ENCODE assay signal across 20 cellular contexts in genomic region chr13:109611912-109612691, GRCh38.
DNase-seq lines count a peak whose midpoint lies in the region; TF ChIP-seq lines count a peak whose summit lies in the region.
"Had no signal": no experiment of that assay in that cellular context is flagged by ENCODE, and none has a peak within 500 bp of the region (broad histone marks: within the 10 kb centered on the region; RNA-seq: fewer than 3 reads in every experiment).

No MANE protein-coding gene starts in this region.

- no peak for TF ChIP-seq POLR2A in breast epithelium (IDR thresholded peaks at IDR 0.05)

- no peak overlapping the region for H3K14ac ChIP-seq in trophoblast cell (ENCODE audit: low read length)

- H3K36me3 Mint-ChIP-seq in MCF 10A (ENCODE audit: insufficient read depth, unreplicated experiment), result no peaks in the 10 kb centered on the region
- H3K36me3 Mint-ChIP-seq: CD4-positive, CD25-positive, alpha-beta regulatory T cell; CD8-positive, alpha-beta T cell had no signal

- no peak overlapping the region for H3K23ac ChIP-seq in trophoblast cell (ENCODE audit: low read length)

- no peak overlapping the region for H3K4me3 Mint-ChIP-seq in MCF 10A (ENCODE audit: unreplicated experiment)
- H3K4me3 Mint-ChIP-seq: B cell; CD4-positive, CD25-positive, alpha-beta regulatory T cell; CD8-positive, alpha-beta T cell; HFFc6 had no signal

- H3K18ac ChIP-seq in trophoblast cell (ENCODE audit: low read length), result no peak overlapping the region

- H3K4me3 ChIP-seq in breast epithelium, result no peak overlapping the region
- no peak overlapping the region for H3K4me3 ChIP-seq in mammary epithelial cell (replicated peaks in 1 of 3; ENCODE audit: insufficient read depth in 1 of 3, low read depth in 2 of 3, low read length in 3 of 3)
- no peak overlapping the region for H3K4me3 ChIP-seq in trophoblast cell (ENCODE audit: low read depth, low read length)
- H3K4me3 ChIP-seq: BLaER1, HAP-1 had no signal

- in situ Hi-C loops in mammary epithelial cell (cut with MboI; ENCODE audit: low sequenced_read_pairs in 2 of 2), result loop anchor here in 1 of 2 donors (25.0 kb wide), 1 partner anchor 500 kb away; no protein-coding TSS in a partner anchor

- peak; percentile 9 for DNase-seq in MCF 10A (ENCODE audit: unreplicated experiment)
- no peak for DNase-seq in breast epithelium (ENCODE audit: low spot score in 2 of 2)
- DNase-seq in mammary epithelial cell, result peak; percentile 63
- DNase-seq in epithelial cell of prostate (ENCODE audit: low read depth, low spot score), result peak; percentile 24
- peak; percentile 20 to 34 for DNase-seq in trophoblast cell
- no peak for DNase-seq in germinal center (ENCODE audit: low spot score)
- DNase-seq in stimulated activated CD4-positive, alpha-beta T cell treated with anti-CD3 and anti-CD28 coated beads, Interleukin-1b, Interleukin-23, amount 100 ng/mL, for 48 hours, result no peak
- DNase-seq in NCI-H345 treated with DMSO at 0.1 percent for 48 hours (lab: John Stamatoyannopoulos, UW; ENCODE audit: unreplicated experiment), result no peak
- DNase-seq: Caco-2; CD4-positive, CD25-positive, alpha-beta regulatory T cell; CD8-positive, alpha-beta T cell; DMS153; DND-41; GOT3; HFFc6 had no signal

- CTCF ChIA-PET in MCF 10A (lab: Yijun Ruan, JAX), result no interaction called here
- CTCF ChIA-PET in mammary epithelial cell (lab: Charles Lee; ENCODE audit: low non-redundant PET), result no interaction called here

- H4K8ac ChIP-seq in trophoblast cell (ENCODE audit: low read depth, low read length), result no peak overlapping the region

- no peaks in the 10 kb centered on the region for H3K27me3 ChIP-seq in breast epithelium
- no peaks in the 10 kb centered on the region for H3K27me3 ChIP-seq in mammary epithelial cell (ENCODE audit: insufficient read depth, low read length)
- no peaks in the 10 kb centered on the region for H3K27me3 ChIP-seq in trophoblast cell (ENCODE audit: insufficient read depth, low read length)
- H3K27me3 ChIP-seq: BLaER1 had no signal

- POLR2A ChIA-PET in MCF 10A (lab: Yijun Ruan, JAX), result no interaction called here

- H2BK12ac ChIP-seq in trophoblast cell (ENCODE audit: low read length), result no peak overlapping the region

- no peaks in the 10 kb centered on the region for H4K20me1 ChIP-seq in mammary epithelial cell (ENCODE audit: insufficient read depth, low read length)
- H4K20me1 ChIP-seq: BLaER1 had no signal

- no peak overlapping the region for H2AFZ ChIP-seq in mammary epithelial cell (ENCODE audit: low read depth, low read length)
- H2AFZ ChIP-seq in trophoblast cell (ENCODE audit: insufficient read depth, low read length, poor library complexity), result no peak overlapping the region

- dilution Hi-C loops in mammary epithelial cell (cut with HindIII; ENCODE audit: low sequenced_read_pairs), result no loop called here

- H3K9me3 Mint-ChIP-seq in MCF 10A (ENCODE audit: unreplicated experiment), result no peaks in the 10 kb centered on the region
- H3K9me3 Mint-ChIP-seq: CD8-positive, alpha-beta T cell; HFFc6 had no signal

- H4K12ac ChIP-seq in trophoblast cell (ENCODE audit: low read depth, low read length), result no peak overlapping the region

- 87% methylated on average over 3 of the region's 3 CpGs for WGBS in mammary epithelial cell (ENCODE audit: low coverage, missing lambda C conversion rate)
- no CpG with 5 or more reads among the region's 3 CpGs for WGBS in trophoblast cell (ENCODE audit: extremely low coverage, insufficient coverage, insufficient read length)

- H2BK5ac ChIP-seq in trophoblast cell (ENCODE audit: low read depth, low read length, poor library complexity), result no peak overlapping the region

- H3K4me1 Mint-ChIP-seq in MCF 10A (ENCODE audit: insufficient read depth, unreplicated experiment), result no peaks in the 10 kb centered on the region
- H3K4me1 Mint-ChIP-seq: B cell had no signal

- H3K27ac ChIP-seq in breast epithelium (no peak overlapping the region), mammary epithelial cell (ENCODE audit: insufficient read depth, low read depth, low read length) (no peak overlapping the region), epithelial cell of prostate (no peak overlapping the region), trophoblast cell (ENCODE audit: low read depth, low read length) (no peak overlapping the region)
- H3K27ac ChIP-seq: 22Rv1, BLaER1, C4-2B had no signal

- H3K9ac ChIP-seq in mammary epithelial cell (ENCODE audit: insufficient read depth, low read length) (no peak overlapping the region), trophoblast cell (ENCODE audit: low read length) (no peak overlapping the region)
- H3K9ac ChIP-seq: BLaER1 had no signal

- no peak overlapping the region for H3K4ac ChIP-seq in trophoblast cell (ENCODE audit: low read depth, low read length)

- H3K4me2 ChIP-seq in mammary epithelial cell (ENCODE audit: insufficient read depth, low read depth, low read length) (no peak overlapping the region), trophoblast cell (ENCODE audit: low read length) (no peak overlapping the region)
- H3K4me2 ChIP-seq: BLaER1 had no signal

- peaks cover 2% of the 10 kb centered on the region for H3K79me1 ChIP-seq in trophoblast cell (ENCODE audit: low read length)

- H3K9me3 ChIP-seq in breast epithelium, result no peaks in the 10 kb centered on the region
- no peaks in the 10 kb centered on the region for H3K9me3 ChIP-seq in mammary epithelial cell (replicated peaks; ENCODE audit: insufficient read depth, low read length)
- no peaks in the 10 kb centered on the region for H3K9me3 ChIP-seq in trophoblast cell (ENCODE audit: insufficient read depth, low read depth, low read length)
- H3K9me3 ChIP-seq: BLaER1, Caco-2, HAP-1 had no signal

- H2BK120ac ChIP-seq in trophoblast cell (ENCODE audit: insufficient read depth, low read length, poor library complexity), result no peak overlapping the region

- no peak overlapping the region for H2AK5ac ChIP-seq in trophoblast cell (ENCODE audit: low read length)

- H3K27me3 Mint-ChIP-seq in MCF 10A (ENCODE audit: insufficient read depth, unreplicated experiment), result no peaks in the 10 kb centered on the region
- H3K27me3 Mint-ChIP-seq: CD4-positive, CD25-positive, alpha-beta regulatory T cell had no signal

- no peak overlapping the region for H4K91ac ChIP-seq in trophoblast cell (ENCODE audit: low read depth, low read length)

- BruUV-seq in MCF 10A (replicated peaks; lab: Mats Ljungman, UMichigan), result no TSS peak
- BruUV-seq in mammary epithelial cell (replicated peaks; lab: Mats Ljungman, UMichigan), result no TSS peak

- H3K4me1 ChIP-seq in breast epithelium (no peaks in the 10 kb centered on the region), mammary epithelial cell (ENCODE audit: insufficient read depth, low read length) (no peaks in the 10 kb centered on the region), trophoblast cell (ENCODE audit: control insufficient read depth in 1 of 2, insufficient read depth in 2 of 2, low read length in 2 of 2) (peaks cover 2 to 5% of the 10 kb centered on the region in 2 experiments)
- H3K4me1 ChIP-seq: BLaER1, Caco-2, HAP-1 had no signal

- H3K79me2 ChIP-seq in mammary epithelial cell (ENCODE audit: insufficient read depth, low read length) (no peaks in the 10 kb centered on the region), trophoblast cell (ENCODE audit: control insufficient read depth, insufficient read depth, low read length, poor library complexity) (no peaks in the 10 kb centered on the region)

- H3K36me3 ChIP-seq in breast epithelium (no peaks in the 10 kb centered on the region), mammary epithelial cell (ENCODE audit: insufficient read depth, low read length) (no peaks in the 10 kb centered on the region), trophoblast cell (ENCODE audit: control insufficient read depth in 1 of 2, insufficient read depth in 2 of 2, low read length in 2 of 2) (no peaks in the 10 kb centered on the region)
- H3K36me3 ChIP-seq: BLaER1, HAP-1 had no signal

- no peak overlapping the region for H3K27ac Mint-ChIP-seq in MCF 10A (ENCODE audit: low read depth, unreplicated experiment)
- H3K27ac Mint-ChIP-seq: B cell; CD4-positive, CD25-positive, alpha-beta regulatory T cell; CD8-positive, alpha-beta T cell; HFFc6 had no signal

- intact Hi-C loops in MCF 10A (cut with micrococcal nuclease), result no loop called here
- intact Hi-C loops in breast epithelium (cut with DNase I; ENCODE audit: low total_unique reads), result no loop called here
- intact Hi-C loops in mammary epithelial cell (cut with micrococcal nuclease), result loop anchor here (2.0 to 5.0 kb wide), 2 partner anchors 173 to 500 kb away; no protein-coding TSS in a partner anchor

- no peak for TF ChIP-seq CTCF in MCF 10A (IDR thresholded peaks at IDR 0.05; ENCODE audit: unreplicated experiment)
- TF ChIP-seq CTCF in breast epithelium (IDR thresholded peaks at IDR 0.05), result no peak
- no peak for TF ChIP-seq CTCF in mammary epithelial cell (conservative IDR thresholded peaks at IDR 0.05 in 1 of 2, IDR thresholded peaks at IDR 0.05 in 1 of 2; ENCODE audit: extremely low read depth in 1 of 2, insufficient read depth in 1 of 2, low read depth in 1 of 2, low read length in 2 of 2)

Comparison
In these comparisons a context has a peak if more than half of its experiments do, and no peak if none do; other contexts are left out.
1. DNase-seq: peak in MCF 10A (single experiment), mammary epithelial cell (single experiment), epithelial cell of prostate (single experiment) and trophoblast cell (2 of 2); none in breast epithelium (0 of 2), germinal center (single experiment), stimulated activated CD4-positive, alpha-beta T cell treated with anti-CD3 and anti-CD28 coated beads, Interleukin-1b, Interleukin-23, amount 100 ng/mL, for 48 hours (single experiment) and NCI-H345 treated with DMSO at 0.1 percent for 48 hours (single experiment).